In the genomic region with DNA sequence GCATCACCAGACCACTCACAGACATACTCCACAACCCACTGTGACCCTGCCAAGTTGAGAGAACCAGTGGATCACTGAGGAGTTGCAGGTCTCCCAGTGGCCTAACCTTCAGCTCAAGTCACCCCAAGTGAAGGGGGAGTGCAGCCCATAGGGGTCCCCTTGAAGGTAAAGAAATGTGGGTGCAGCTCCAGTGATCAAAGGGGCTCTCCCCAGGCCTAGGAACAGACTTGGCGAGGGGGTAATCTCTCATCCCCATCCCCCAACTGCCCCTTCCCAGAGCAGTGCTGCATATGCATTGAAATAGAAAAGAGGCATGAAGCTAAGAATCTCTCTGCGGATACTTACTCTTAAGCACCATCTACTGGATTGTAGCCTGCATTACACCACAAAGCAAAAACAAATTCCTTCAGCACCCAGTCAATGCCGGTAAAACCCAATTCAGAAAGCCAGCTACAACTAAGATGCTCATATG, we compare ENCODE assay signal across 8 cellular contexts. TPM values are rescaled to one million over a fixed set of nuclear protein-coding genes. Genes with fewer than 3 reads are reported as not detected.
DNase-seq lines count a peak whose midpoint lies in the region; TF ChIP-seq lines count a peak whose summit lies in the region.

No MANE protein-coding gene starts in this region.

- no peaks in the 10 kb centered on the region for H3K9me3 Mint-ChIP-seq in T-helper 2 cell treated with Interferon-gamma antibody and Interleukin-4, amounts not matched to agents 5 μg/mL and 100 μg/mL, for 36 hours
- H3K9me3 Mint-ChIP-seq in type B pancreatic cell = no peaks in the 10 kb centered on the region

- TF ChIP-seq CTCF in GM13977 (IDR thresholded peaks at IDR 0.05; ENCODE audit: extremely low read depth, insufficient read depth, missing control alignments) = peak; percentile 71
- TF ChIP-seq CTCF in type B pancreatic cell (conservative IDR thresholded peaks at IDR 0.05) = peak; percentile 71

- no peaks in the 10 kb centered on the region for H3K4me1 Mint-ChIP-seq in T-helper 2 cell treated with Interferon-gamma antibody and Interleukin-4, amounts not matched to agents 5 μg/mL and 100 μg/mL, for 36 hours (ENCODE audit: low read depth)
- H3K4me1 Mint-ChIP-seq in type B pancreatic cell (ENCODE audit: unreplicated experiment) = no peaks in the 10 kb centered on the region

- DNase-seq in AG20443 (ENCODE audit: low spot score) (peak; percentile 21), GM13977 (ENCODE audit: low spot score) (no peak), HT1080 (ENCODE audit: low read depth) (peak; percentile 1), type B pancreatic cell (ENCODE audit: extremely low spot score, unreplicated experiment) (no peak), NOMO-1 (lab: John Stamatoyannopoulos, UW; ENCODE audit: unreplicated experiment in 2 of 2) (no peak)
- peak; percentile 3 for DNase-seq in T-helper 2 cell treated with Interferon-gamma antibody and Interleukin-4, amounts not matched to agents 5 μg/mL and 100 μg/mL, for 36 hours (ENCODE audit: low spot score)
- no peak for DNase-seq in activated CD8-positive, alpha-beta memory T cell treated with anti-CD3 and anti-CD28 coated beads for 24 hours

- H3K4me1 ChIP-seq in iPS-18a (ENCODE audit: control insufficient read depth, low read depth, low read length) = peaks cover 15% of the 10 kb centered on the region

- peak overlapping the region; percentile 22 for H3K4me3 ChIP-seq in iPS-18a (ENCODE audit: low read length)

- no peaks in the 10 kb centered on the region for H3K27me3 ChIP-seq in iPS-18a (ENCODE audit: control insufficient read depth, insufficient read depth, low read length)

- no peak overlapping the region for H3K27ac ChIP-seq in iPS-18a (ENCODE audit: low read length)

- no peaks in the 10 kb centered on the region for H3K36me3 ChIP-seq in iPS-18a (ENCODE audit: control insufficient read depth, low read depth, low read length)

- no peaks in the 10 kb centered on the region for H3K27me3 Mint-ChIP-seq in T-helper 2 cell treated with Interferon-gamma antibody and Interleukin-4, amounts not matched to agents 5 μg/mL and 100 μg/mL, for 36 hours (ENCODE audit: low read depth)
- H3K27me3 Mint-ChIP-seq in type B pancreatic cell = no peaks in the 10 kb centered on the region

- no peaks in the 10 kb centered on the region for H3K36me3 Mint-ChIP-seq in T-helper 2 cell treated with Interferon-gamma antibody and Interleukin-4, amounts not matched to agents 5 μg/mL and 100 μg/mL, for 36 hours (ENCODE audit: low read depth)
- no peaks in the 10 kb centered on the region for H3K36me3 Mint-ChIP-seq in type B pancreatic cell

- no peak overlapping the region for H3K9ac ChIP-seq in iPS-18a (ENCODE audit: low read length)

- H3K4me3 Mint-ChIP-seq in T-helper 2 cell treated with Interferon-gamma antibody and Interleukin-4, amounts not matched to agents 5 μg/mL and 100 μg/mL, for 36 hours = no peak overlapping the region
- no peak overlapping the region for H3K4me3 Mint-ChIP-seq in type B pancreatic cell

- in situ Hi-C loops in GM13977 (cut with MboI; ENCODE audit: low pct_unique_long_range_greater_than_20kb, low sequenced_read_pairs, unreplicated experiment) = loop anchor here (25.0 kb wide), 1 partner anchor 167 kb away; no protein-coding TSS in a partner anchor

- no peak overlapping the region for H3K27ac Mint-ChIP-seq in T-helper 2 cell treated with Interferon-gamma antibody and Interleukin-4, amounts not matched to agents 5 μg/mL and 100 μg/mL, for 36 hours
- no peak overlapping the region for H3K27ac Mint-ChIP-seq in type B pancreatic cell

- H3K9me3 ChIP-seq in iPS-18a (ENCODE audit: control insufficient read depth, low read depth, low read length) = peaks cover 31% of the 10 kb centered on the region

RNA-seq across cellular contexts. Expression of a gene that starts 27.0 kb away (rescaled TPM):
- 0.73 and 1.2 TPM in 2 replicates for total RNA-seq in HT1080 (2014; rRNA removed; shearing (Covaris generic))
- 1.3 and 1.4 TPM in 2 replicates for polyA plus RNA-seq in HT1080 (2015; cell fraction: cytosol; rRNA removed)
- 4.6 and 4.8 TPM in 2 replicates for polyA plus RNA-seq in HT1080 (2015; cell fraction: nucleus; rRNA removed)
- 5.3 and 7.0 TPM in 2 replicates for total RNA-seq in type B pancreatic cell (ENCODE audit: low replicate concordance)

Comparison
In these comparisons a context has a peak if more than half of its experiments do, and no peak if none do; other contexts are left out.
1. DNase-seq: peak in AG20443 (single experiment), HT1080 (single experiment) and T-helper 2 cell treated with Interferon-gamma antibody and Interleukin-4, amounts not matched to agents 5 μg/mL and 100 μg/mL, for 36 hours (single experiment); none in GM13977 (single experiment), type B pancreatic cell (single experiment), activated CD8-positive, alpha-beta memory T cell treated with anti-CD3 and anti-CD28 coated beads for 24 hours (single experiment) and NOMO-1 (0 of 2).